Comparison of ENCODE assay signal across 7 cellular contexts in genomic region chr2:190533175-190533967, GRCh38. TPM values are rescaled to one million over a fixed set of nuclear protein-coding genes. Genes with fewer than 3 reads are reported as not detected.
DNase-seq lines count a peak whose midpoint lies in the region; ATAC-seq, FAIRE-seq and TF ChIP-seq lines count a peak whose summit lies in the region.

No MANE protein-coding gene starts in this region.

- no peaks in the 10 kb centered on the region for H4K20me1 ChIP-seq in endothelial cell of umbilical vein (replicated peaks; ENCODE audit: control insufficient read depth, extremely low read depth, insufficient read depth, low read length)

- H3K4me1 Mint-ChIP-seq in progenitor cell of endocrine pancreas (ENCODE audit: low read depth): peaks cover 34% of the 10 kb centered on the region

- no peaks in the 10 kb centered on the region for H3K79me2 ChIP-seq in endothelial cell of umbilical vein (ENCODE audit: control insufficient read depth, insufficient read depth, low read length)

- no peak for DNase-seq in H7
- no peak for DNase-seq in RWPE2 (ENCODE audit: low spot score)
- DNase-seq in endothelial cell of umbilical vein (ENCODE audit: low read depth, low spot score): no peak
- no peak for DNase-seq in progenitor cell of endocrine pancreas (ENCODE audit: low spot score, unreplicated experiment)
- no peak for DNase-seq in amygdala (lab: John Stamatoyannopoulos, UW)
- DNase-seq in SHP77 treated with DMSO at 0.1 percent for 48 hours (lab: John Stamatoyannopoulos, UW): no peak
- no peak for DNase-seq in D721Med (ENCODE audit: insufficient read length, low spot score)

- CTCF ChIA-PET in endothelial cell of umbilical vein (lab: Charles Lee): no interaction called here

- peak overlapping the region; percentile 98 for H3K27ac Mint-ChIP-seq in progenitor cell of endocrine pancreas

- H3K27me3 Mint-ChIP-seq in progenitor cell of endocrine pancreas: no peaks in the 10 kb centered on the region

- peak overlapping the region; percentile 90 for H3K4me3 Mint-ChIP-seq in progenitor cell of endocrine pancreas (ENCODE audit: low read depth)

- intact Hi-C loops in endothelial cell of umbilical vein (cut with micrococcal nuclease): loop anchor here (5.0 kb wide), 1 partner anchor 229 kb away; no protein-coding TSS in a partner anchor

- peak overlapping the region; percentile 65 for H3K4me3 ChIP-seq in H7 (ENCODE audit: insufficient read depth, low read depth, low read length)
- peak overlapping the region; percentile 53 for H3K4me3 ChIP-seq in RWPE2 (ENCODE audit: severe bottlenecking)
- H3K4me3 ChIP-seq in endothelial cell of umbilical vein (replicated peaks in 1 of 3; ENCODE audit: insufficient read depth in 1 of 3, low read depth in 1 of 3, low read length in 3 of 3): peak overlapping the region in 2 of 3 experiments; percentile 66 to 85

- no peaks in the 10 kb centered on the region for H3K9me1 ChIP-seq in endothelial cell of umbilical vein (replicated peaks; ENCODE audit: control insufficient read depth, extremely low read depth, insufficient read depth, low read length)

- TF ChIP-seq CTCF in RWPE2 (IDR thresholded peaks at IDR 0.05; ENCODE audit: poor library complexity, severe bottlenecking) (no peak), endothelial cell of umbilical vein (IDR thresholded peaks at IDR 0.05; ENCODE audit: extremely low read depth in 1 of 2, insufficient read depth in 1 of 2, low read depth in 1 of 2, low read length in 2 of 2) (no peak), progenitor cell of endocrine pancreas (IDR thresholded peaks at IDR 0.05; ENCODE audit: unreplicated experiment) (no peak), D721Med (IDR thresholded peaks at IDR 0.05; ENCODE audit: insufficient read depth, missing control alignments) (no peak)

- peak overlapping the region; percentile 99 for H3K4me2 ChIP-seq in endothelial cell of umbilical vein (ENCODE audit: insufficient read depth, low read length)

- H3K4me1 ChIP-seq in RWPE2 (ENCODE audit: insufficient read depth, poor library complexity, severe bottlenecking): peaks cover 16% of the 10 kb centered on the region
- peaks cover 9% of the 10 kb centered on the region for H3K4me1 ChIP-seq in endothelial cell of umbilical vein (ENCODE audit: control insufficient read depth, extremely low read depth, insufficient read depth, low read length)

- FAIRE-seq in endothelial cell of umbilical vein (lab: Jason Lieb, UNC) (no peak), D721Med (lab: Jason Lieb, UNC) (no peak)

- peaks cover under 1% of the 10 kb centered on the region for H3K9me3 Mint-ChIP-seq in progenitor cell of endocrine pancreas (ENCODE audit: low read depth)

- peaks cover 3% of the 10 kb centered on the region for H3K36me3 Mint-ChIP-seq in progenitor cell of endocrine pancreas (ENCODE audit: insufficient read depth)

- H3K27ac ChIP-seq in RWPE2 (ENCODE audit: poor library complexity, severe bottlenecking) (peak overlapping the region; percentile 69), endothelial cell of umbilical vein (ENCODE audit: insufficient read depth, low read depth, low read length) (peak overlapping the region; percentile 3)

- H3K27me3 ChIP-seq in H7 (ENCODE audit: control insufficient read depth, insufficient read depth, low read length) (no peaks in the 10 kb centered on the region), RWPE2 (ENCODE audit: insufficient read depth, poor library complexity, severe bottlenecking) (no peaks in the 10 kb centered on the region), endothelial cell of umbilical vein (ENCODE audit: control insufficient read depth in 2 of 2, insufficient read depth in 2 of 2, low read length in 2 of 2) (no peaks in the 10 kb centered on the region)

- peak overlapping the region; percentile 81 for H3K9ac ChIP-seq in endothelial cell of umbilical vein (replicated peaks; ENCODE audit: extremely low read depth, insufficient read depth, low read length)

- TF ChIP-seq POLR2A in endothelial cell of umbilical vein (IDR thresholded peaks at IDR 0.05; ENCODE audit: low read depth, low read length): no peak

- dilution Hi-C loops in endothelial cell of umbilical vein (cut with MboI; ENCODE audit: extremely low pct_ligation_motif_present, low sequenced_read_pairs): no loop called here

- POLR2A ChIA-PET in endothelial cell of umbilical vein (lab: Charles Lee): interaction anchor here (0.7 kb wide), 1 partner anchor 14 kb away, joined by 3 read pairs; no protein-coding TSS in a partner anchor

- BruUV-seq in endothelial cell of umbilical vein (replicated peaks; lab: Mats Ljungman, UMichigan): no TSS peak

- peak overlapping the region; percentile 72 for H2AFZ ChIP-seq in endothelial cell of umbilical vein (ENCODE audit: low read depth, low read length)

- H3K9me3 ChIP-seq in RWPE2 (ENCODE audit: severe bottlenecking) (no peaks in the 10 kb centered on the region), endothelial cell of umbilical vein (replicated peaks; ENCODE audit: control insufficient read depth, insufficient read depth, low read length) (no peaks in the 10 kb centered on the region)

- H3K36me3 ChIP-seq in H7 (replicated peaks; ENCODE audit: control insufficient read depth, insufficient read depth, low read length): no peaks in the 10 kb centered on the region
- no peaks in the 10 kb centered on the region for H3K36me3 ChIP-seq in RWPE2 (ENCODE audit: low read depth)
- no peaks in the 10 kb centered on the region for H3K36me3 ChIP-seq in endothelial cell of umbilical vein (ENCODE audit: control insufficient read depth in 2 of 2, extremely low read depth in 1 of 2, insufficient read depth in 2 of 2, low read length in 2 of 2)

- no peak for ATAC-seq in RWPE2 (ENCODE audit: low read depth)

TF ChIP-seq in endothelial cell of umbilical vein, 7 proteins besides CTCF, POLR2A, EP300 and RAD21:
- TF ChIP-seq JUN (IDR thresholded peaks at IDR 0.05; ENCODE audit: borderline replicate concordance, insufficient read depth, insufficient read length, low read depth): no peak
- no peak for TF ChIP-seq POLR2AphosphoS5 (IDR thresholded peaks at IDR 0.05; ENCODE audit: insufficient read depth, low read depth, low read length)
- TF ChIP-seq GATA2 (IDR thresholded peaks at IDR 0.05; ENCODE audit: insufficient read depth, insufficient read length, low read depth, low read length): no peak
- no peak for TF ChIP-seq MAX (IDR thresholded peaks at IDR 0.05; ENCODE audit: insufficient read depth, insufficient read length)
- TF ChIP-seq EZH2 (IDR thresholded peaks at IDR 0.05; ENCODE audit: borderline replicate concordance, low read depth, low read length, severe bottlenecking): no peak
- TF ChIP-seq FOS (IDR thresholded peaks at IDR 0.05; ENCODE audit: borderline replicate concordance, insufficient read depth, low read length): no peak
- TF ChIP-seq MYC (IDR thresholded peaks at IDR 0.05; ENCODE audit: low read depth, low read length): no peak

RNA-seq across cellular contexts. Expression of gene NEMP2, which starts 1.2 kb away (rescaled TPM):
- total RNA-seq in H7 (2014; rRNA removed; shearing (Covaris generic)): 2.4 and 2.5 TPM in 2 replicates
- total RNA-seq in endothelial cell of umbilical vein (3.8 and 8.4 TPM in 2 replicates), progenitor cell of endocrine pancreas (10.2 and 13.9 TPM in 2 replicates)
- 1.9 and 3.1 TPM in 2 replicates for polyA plus RNA-seq in endothelial cell of umbilical vein
- polyA plus RNA-seq in endothelial cell of umbilical vein (2011; cell fraction: cytosol; rRNA removed): 0.87 and 1.4 TPM in 2 replicates
- polyA plus RNA-seq in endothelial cell of umbilical vein (2011; cell fraction: nucleus; rRNA removed): 1.4 and 1.8 TPM in 2 replicates
- 0.93 and 2.5 TPM in 2 replicates for polyA plus RNA-seq in endothelial cell of umbilical vein (2012)
- polyA minus RNA-seq in endothelial cell of umbilical vein: 6.3 and 7.0 TPM in 2 replicates
- 4.0 TPM for polyA minus RNA-seq in endothelial cell of umbilical vein (2011; cell fraction: cytosol; rRNA and poly(A)+ RNA removed)
- polyA minus RNA-seq in endothelial cell of umbilical vein (2011; cell fraction: nucleus; rRNA and poly(A)+ RNA removed): 4.6 and 8.5 TPM in 2 replicates
